ENCODE assay signal across 15 cellular contexts in genomic region chr1:162663086-162663485, GRCh38. TPM values are rescaled to one million over a fixed set of nuclear protein-coding genes. Genes with fewer than 3 reads are reported as not detected.
DNase-seq lines count a peak whose midpoint lies in the region; ATAC-seq and TF ChIP-seq lines count a peak whose summit lies in the region.
"Had no signal": no experiment of that assay in that cellular context is flagged by ENCODE, and none has a peak within 500 bp of the region (broad histone marks: within the 10 kb centered on the region; RNA-seq: fewer than 3 reads in every experiment).

No MANE protein-coding gene starts in this region.

- ATAC-seq in GM19463 (IDR thresholded peaks at IDR 0.05; ENCODE audit: unreplicated experiment) (peak; percentile 61), GM18505 (IDR thresholded peaks at IDR 0.05; ENCODE audit: unreplicated experiment) (no peak)

- H3K36me3 ChIP-seq in ACC112 (ENCODE audit: insufficient read depth, low read length): peaks cover 15% of the 10 kb centered on the region; the same call in 1 of the 2 replicates
- H3K36me3 ChIP-seq: prostate gland had no signal

- peak overlapping the region; percentile 52 for H3K4me3 ChIP-seq in ACC112 (ENCODE audit: low read depth, low read length)
- no peak overlapping the region for H3K4me3 ChIP-seq in epithelial cell of esophagus (ENCODE audit: low read length)
- H3K4me3 ChIP-seq: prostate gland had no signal

- H2AFZ ChIP-seq in ACC112 (ENCODE audit: low read length, unreplicated experiment): no peak overlapping the region

- peaks cover 72% of the 10 kb centered on the region for H3K79me2 ChIP-seq in ACC112 (ENCODE audit: control insufficient read depth, insufficient read depth, low read length, unreplicated experiment)

- TF ChIP-seq POLR2A in GM18505 (IDR thresholded peaks at IDR 0.05; ENCODE audit: borderline replicate concordance, extremely low read depth, insufficient read depth, insufficient read length): no peak

- DNase-seq in M059J (ENCODE audit: low read depth) (peak; percentile 44), epithelial cell of esophagus (ENCODE audit: low read depth) (peak; percentile 40), NCI-H2029 treated with DMSO at 0.1 percent for 48 hours (lab: John Stamatoyannopoulos, UW) (no peak), amygdala (lab: John Stamatoyannopoulos, UW) (no peak)
- DNase-seq in activated CD4-positive, alpha-beta T cell treated with anti-CD3 and anti-CD28 coated beads, Interleukin-2, amount 50 U/mL, for 4 hours: no peak
- DNase-seq: ACHN; activated CD8-positive, alpha-beta memory T cell treated with anti-CD3 and anti-CD28 coated beads, Interleukin-2, amount 50 U/mL, for 48 hours; GOT3; midbrain; NCI-H2081 treated with DMSO at 0.1 percent for 48 hours; OCI-M1 had no signal

- peaks cover 64% of the 10 kb centered on the region for H3K4me1 ChIP-seq in ACC112 (ENCODE audit: control insufficient read depth, insufficient read depth, low read length, unreplicated experiment)
- H3K4me1 ChIP-seq: prostate gland had no signal

- no peaks in the 10 kb centered on the region for H3K27me3 ChIP-seq in ACC112 (ENCODE audit: insufficient read depth, low read length)

- H3K27ac ChIP-seq in ACC112 (ENCODE audit: low read depth, low read length): peak overlapping the region; percentile 83
- H3K27ac ChIP-seq: prostate gland had no signal

- no peak for TF ChIP-seq CTCF in epithelial cell of esophagus (IDR thresholded peaks at IDR 0.05; ENCODE audit: insufficient read depth, low read depth, low read length, missing control alignments)

RNA-seq across cellular contexts. Expression of gene DDR2, which starts 30.8 kb away (rescaled TPM):
- 21.9 and 32.3 TPM in 2 replicates for total RNA-seq in M059J (2014; rRNA removed; shearing (Covaris generic))

Comparison
In these comparisons a context has a peak if more than half of its experiments do, and no peak if none do; other contexts are left out.
1. DNase-seq: peak in M059J (single experiment) and epithelial cell of esophagus (single experiment); none in activated CD4-positive, alpha-beta T cell treated with anti-CD3 and anti-CD28 coated beads, Interleukin-2, amount 50 U/mL, for 4 hours (0 of 2), NCI-H2029 treated with DMSO at 0.1 percent for 48 hours (single experiment) and amygdala (0 of 56).